In the genomic region with DNA sequence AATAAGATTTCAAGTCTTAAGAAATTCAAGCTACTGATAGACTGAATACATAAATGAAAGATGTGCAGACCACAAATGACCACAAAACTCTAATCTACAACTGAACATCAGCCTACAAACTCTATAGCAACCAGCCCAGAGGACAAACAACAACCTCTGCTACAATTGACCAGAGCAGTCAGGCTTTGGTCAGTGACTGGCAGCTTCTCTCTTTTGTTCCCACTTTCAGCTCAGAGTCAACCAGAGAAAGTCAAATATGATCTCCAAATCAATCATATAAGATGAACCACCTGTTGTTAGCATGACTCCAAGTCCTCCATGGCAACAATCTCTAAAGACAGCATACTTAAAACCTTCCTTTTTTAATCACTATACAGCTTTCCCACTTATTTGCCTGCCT, we compare ENCODE assay signal across 24 cellular contexts.
"Had no signal": no experiment of that assay in that cellular context is flagged by ENCODE, and none has a peak within 500 bp of the region (broad histone marks: within the 10 kb centered on the region; RNA-seq: fewer than 3 reads in every experiment).

No MANE protein-coding gene starts in this region.

- H3K36me3 ChIP-seq: Peyer's patch, SJCRH30 had no signal

- H2AFZ ChIP-seq: PC-9 had no signal

- FAIRE-seq: HepG2 had no signal

- H3K4me1 ChIP-seq: Peyer's patch, SJCRH30 had no signal

- H3K27ac ChIP-seq: PC-9, Peyer's patch, SJCRH30 had no signal

- ATAC-seq: HepG2, Right ventricle myocardium inferior, SK-N-SH treated with all-trans-retinoic acid at 6 μM for 48 hours had no signal

- H3K4me3 ChIP-seq: PC-9, Peyer's patch, SJCRH30 had no signal

- H3K4me2 ChIP-seq: PC-9 had no signal

- DNase-seq: IMR-90, Karpas-422, KG1, MM.1S, NCI-H1092 treated with DMSO at 0.1 percent for 48 hours, NCI-H1436, NCI-H187, NCI-H2029, NCI-H2081 treated with DMSO at 0.1 percent for 48 hours, NCI-H2171, NCI-H226, NCI-H446, NCI-H510A, NCI-H524 treated with DMSO at 0.1 percent for 48 hours, NCI-H69, NCI-H774, PC-9, Peyer's patch, SHP77 treated with DMSO at 0.1 percent for 48 hours, SJCRH30, T-helper 1 cell had no signal

- H3K9me3 ChIP-seq: Peyer's patch, SJCRH30 had no signal

- H3K27me3 ChIP-seq: Peyer's patch had no signal
